In the genomic region with DNA sequence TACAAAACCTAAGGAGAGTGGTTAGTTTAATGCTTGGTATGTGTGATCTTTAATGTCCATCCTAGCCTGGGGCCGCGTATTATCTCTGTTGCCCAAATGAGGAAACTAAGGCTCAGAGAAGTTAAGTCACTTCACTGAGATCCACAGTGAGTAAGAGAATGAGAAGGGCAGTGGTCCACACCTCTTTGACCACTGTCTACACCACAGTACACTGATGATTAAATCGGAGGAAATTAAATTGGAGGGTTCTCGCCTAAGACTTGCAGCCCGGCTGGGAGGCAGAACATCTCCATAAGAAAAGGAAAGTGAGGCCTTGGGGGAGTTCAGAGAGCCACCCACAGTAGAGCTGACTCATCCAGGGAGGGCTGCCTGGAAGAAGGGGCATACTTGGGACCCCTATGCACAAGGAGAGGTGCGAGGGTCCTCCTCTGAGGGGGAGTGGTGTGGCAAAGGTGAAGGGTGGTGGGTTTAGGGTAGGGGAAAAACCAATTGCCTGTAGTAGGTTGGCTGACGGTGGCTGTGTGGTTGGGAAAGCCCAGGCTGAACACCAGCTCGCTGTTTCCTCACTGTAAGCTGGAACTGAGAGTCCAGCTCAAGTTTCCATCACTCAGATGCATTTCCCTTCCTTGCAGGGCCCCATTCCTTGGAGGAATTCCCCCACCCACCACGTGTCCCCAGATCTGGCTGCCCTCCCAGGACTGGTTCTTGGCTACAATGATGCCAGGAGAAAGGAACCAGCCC, we compare ENCODE assay signal across 1 cellular context.
A peak's percentile ranks its signal among the peaks of the same experiment; 100 is the strongest.
TF ChIP-seq lines count a peak whose summit lies in the region.

No MANE protein-coding gene starts in this region.

TF ChIP-seq in GM12878, 131 proteins besides CTCF, POLR2A, EP300 and RAD21:
- peak; percentile 52; the same call in 1 of the 2 replicates for TF ChIP-seq MTA2 (IDR thresholded peaks at IDR 0.05; ENCODE audit: low read depth)
- TF ChIP-seq SP1 (IDR thresholded peaks at IDR 0.05; ENCODE audit: low read depth, low read length): peak; percentile 35
- TF ChIP-seq, protein P1, sequence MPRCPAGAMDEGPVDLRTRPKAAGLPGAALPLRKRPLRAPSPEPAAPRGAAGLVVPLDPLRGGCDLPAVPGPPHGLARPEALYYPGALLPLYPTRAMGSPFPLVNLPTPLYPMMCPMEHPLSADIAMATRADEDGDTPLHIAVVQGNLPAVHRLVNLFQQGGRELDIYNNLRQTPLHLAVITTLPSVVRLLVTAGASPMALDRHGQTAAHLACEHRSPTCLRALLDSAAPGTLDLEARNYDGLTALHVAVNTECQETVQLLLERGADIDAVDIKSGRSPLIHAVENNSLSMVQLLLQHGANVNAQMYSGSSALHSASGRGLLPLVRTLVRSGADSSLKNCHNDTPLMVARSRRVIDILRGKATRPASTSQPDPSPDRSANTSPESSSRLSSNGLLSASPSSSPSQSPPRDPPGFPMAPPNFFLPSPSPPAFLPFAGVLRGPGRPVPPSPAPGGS (IDR thresholded peaks at IDR 0.05; ENCODE audit: borderline replicate concordance, insufficient read depth, low read depth, low read length, poor library complexity, severe bottlenecking): no peak
- TF ChIP-seq, protein P2, sequence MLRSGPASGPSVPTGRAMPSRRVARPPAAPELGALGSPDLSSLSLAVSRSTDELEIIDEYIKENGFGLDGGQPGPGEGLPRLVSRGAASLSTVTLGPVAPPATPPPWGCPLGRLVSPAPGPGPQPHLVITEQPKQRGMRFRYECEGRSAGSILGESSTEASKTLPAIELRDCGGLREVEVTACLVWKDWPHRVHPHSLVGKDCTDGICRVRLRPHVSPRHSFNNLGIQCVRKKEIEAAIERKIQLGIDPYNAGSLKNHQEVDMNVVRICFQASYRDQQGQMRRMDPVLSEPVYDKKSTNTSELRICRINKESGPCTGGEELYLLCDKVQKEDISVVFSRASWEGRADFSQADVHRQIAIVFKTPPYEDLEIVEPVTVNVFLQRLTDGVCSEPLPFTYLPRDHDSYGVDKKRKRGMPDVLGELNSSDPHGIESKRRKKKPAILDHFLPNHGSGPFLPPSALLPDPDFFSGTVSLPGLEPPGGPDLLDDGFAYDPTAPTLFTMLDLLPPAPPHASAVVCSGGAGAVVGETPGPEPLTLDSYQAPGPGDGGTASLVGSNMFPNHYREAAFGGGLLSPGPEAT (IDR thresholded peaks at IDR 0.05; ENCODE audit: low read depth): peak; percentile 83
- TF ChIP-seq IRF4 (IDR thresholded peaks at IDR 0.05; ENCODE audit: low read depth, low read length): 0 out of 2 replicates have a peak, but pooled peaks have one; percentile 8
- TF ChIP-seq, protein P3, sequence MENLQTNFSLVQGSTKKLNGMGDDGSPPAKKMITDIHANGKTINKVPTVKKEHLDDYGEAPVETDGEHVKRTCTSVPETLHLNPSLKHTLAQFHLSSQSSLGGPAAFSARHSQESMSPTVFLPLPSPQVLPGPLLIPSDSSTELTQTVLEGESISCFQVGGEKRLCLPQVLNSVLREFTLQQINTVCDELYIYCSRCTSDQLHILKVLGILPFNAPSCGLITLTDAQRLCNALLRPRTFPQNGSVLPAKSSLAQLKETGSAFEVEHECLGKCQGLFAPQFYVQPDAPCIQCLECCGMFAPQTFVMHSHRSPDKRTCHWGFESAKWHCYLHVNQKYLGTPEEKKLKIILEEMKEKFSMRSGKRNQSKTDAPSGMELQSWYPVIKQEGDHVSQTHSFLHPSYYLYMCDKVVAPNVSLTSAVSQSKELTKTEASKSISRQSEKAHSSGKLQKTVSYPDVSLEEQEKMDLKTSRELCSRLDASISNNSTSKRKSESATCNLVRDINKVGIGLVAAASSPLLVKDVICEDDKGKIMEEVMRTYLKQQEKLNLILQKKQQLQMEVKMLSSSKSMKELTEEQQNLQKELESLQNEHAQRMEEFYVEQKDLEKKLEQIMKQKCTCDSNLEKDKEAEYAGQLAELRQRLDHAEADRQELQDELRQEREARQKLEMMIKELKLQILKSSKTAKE (IDR thresholded peaks at IDR 0.05; ENCODE audit: low read depth, poor library complexity, severe bottlenecking): no peak
- peak; percentile 94 for TF ChIP-seq IKZF1 (conservative IDR thresholded peaks at IDR 0.05)
- TF ChIP-seq DPF2 (IDR thresholded peaks at IDR 0.05): peak; percentile 53; the same call in 1 of the 2 replicates
- TF ChIP-seq HDGF (IDR thresholded peaks at IDR 0.05): peak; percentile 61; the same call in 1 of the 2 replicates
- 0 out of 3 replicates have a peak, but pooled peaks have one; percentile 20 for TF ChIP-seq POU2F2 (IDR thresholded peaks at IDR 0.05; ENCODE audit: borderline replicate concordance, low read depth, low read length)
- TF ChIP-seq NR2F1 (conservative IDR thresholded peaks at IDR 0.05): peak; percentile 65; the same call in 1 of the 2 replicates
- TF ChIP-seq, protein P4, sequence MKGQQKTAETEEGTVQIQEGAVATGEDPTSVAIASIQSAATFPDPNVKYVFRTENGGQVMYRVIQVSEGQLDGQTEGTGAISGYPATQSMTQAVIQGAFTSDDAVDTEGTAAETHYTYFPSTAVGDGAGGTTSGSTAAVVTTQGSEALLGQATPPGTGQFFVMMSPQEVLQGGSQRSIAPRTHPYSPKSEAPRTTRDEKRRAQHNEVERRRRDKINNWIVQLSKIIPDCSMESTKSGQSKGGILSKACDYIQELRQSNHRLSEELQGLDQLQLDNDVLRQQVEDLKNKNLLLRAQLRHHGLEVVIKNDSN (IDR thresholded peaks at IDR 0.05; ENCODE audit: borderline replicate concordance, extremely low read length, insufficient read depth, low read depth, low read length): no peak
- peak; percentile 51; the same call in 1 of the 2 replicates for TF ChIP-seq SPI1 (IDR thresholded peaks at IDR 0.05; ENCODE audit: borderline replicate concordance, insufficient read depth, low read depth, low read length)
- peak; percentile 30; the same call in 1 of the 2 replicates for TF ChIP-seq RAD51 (IDR thresholded peaks at IDR 0.05)
- no peak for TF ChIP-seq CBX3 (IDR thresholded peaks at IDR 0.05; ENCODE audit: borderline replicate concordance, low read depth)
- TF ChIP-seq GATAD2B (conservative IDR thresholded peaks at IDR 0.05; ENCODE audit: low read depth): peak; percentile 60; the same call in 1 of the 2 replicates
- peak; percentile 82 to 89 for TF ChIP-seq IKZF2 (IDR thresholded peaks at IDR 0.05)
- TF ChIP-seq NBN (IDR thresholded peaks at IDR 0.05): peak; percentile 58; the same call in 1 of the 2 replicates
- TF ChIP-seq NFIC (IDR thresholded peaks at IDR 0.05; ENCODE audit: low read depth, low read length): peak; percentile 38; the same call in 1 of the 2 replicates
- no peak for TF ChIP-seq HCFC1 (IDR thresholded peaks at IDR 0.05; ENCODE audit: low read length)
- peak; percentile 96 for TF ChIP-seq RELA (IDR thresholded peaks at IDR 0.05; ENCODE audit: borderline replicate concordance, partially characterized antibody)
- TF ChIP-seq CHD2 (IDR thresholded peaks at IDR 0.05; ENCODE audit: borderline replicate concordance, low read depth, low read length): no peak
- TF ChIP-seq EED (IDR thresholded peaks at IDR 0.05; ENCODE audit: low read depth): peak; percentile 86
- TF ChIP-seq PAX5 (IDR thresholded peaks at IDR 0.05; ENCODE audit: borderline replicate concordance, low read depth, low read length): peak; percentile 48; the same call in 1 of the 2 replicates
- TF ChIP-seq EZH2 (IDR thresholded peaks at IDR 0.05; ENCODE audit: borderline replicate concordance, control insufficient read depth, low read depth, low read length): no peak
- peak; percentile 77 for TF ChIP-seq RUNX3 (IDR thresholded peaks at IDR 0.05; ENCODE audit: low read length)
- TF ChIP-seq ZSCAN29 (IDR thresholded peaks at IDR 0.05): no peak
TF ChIP-seq in GM12878: peak in this region for 19.
